ENCODE assay signal across 1 cellular context in the genomic region with DNA sequence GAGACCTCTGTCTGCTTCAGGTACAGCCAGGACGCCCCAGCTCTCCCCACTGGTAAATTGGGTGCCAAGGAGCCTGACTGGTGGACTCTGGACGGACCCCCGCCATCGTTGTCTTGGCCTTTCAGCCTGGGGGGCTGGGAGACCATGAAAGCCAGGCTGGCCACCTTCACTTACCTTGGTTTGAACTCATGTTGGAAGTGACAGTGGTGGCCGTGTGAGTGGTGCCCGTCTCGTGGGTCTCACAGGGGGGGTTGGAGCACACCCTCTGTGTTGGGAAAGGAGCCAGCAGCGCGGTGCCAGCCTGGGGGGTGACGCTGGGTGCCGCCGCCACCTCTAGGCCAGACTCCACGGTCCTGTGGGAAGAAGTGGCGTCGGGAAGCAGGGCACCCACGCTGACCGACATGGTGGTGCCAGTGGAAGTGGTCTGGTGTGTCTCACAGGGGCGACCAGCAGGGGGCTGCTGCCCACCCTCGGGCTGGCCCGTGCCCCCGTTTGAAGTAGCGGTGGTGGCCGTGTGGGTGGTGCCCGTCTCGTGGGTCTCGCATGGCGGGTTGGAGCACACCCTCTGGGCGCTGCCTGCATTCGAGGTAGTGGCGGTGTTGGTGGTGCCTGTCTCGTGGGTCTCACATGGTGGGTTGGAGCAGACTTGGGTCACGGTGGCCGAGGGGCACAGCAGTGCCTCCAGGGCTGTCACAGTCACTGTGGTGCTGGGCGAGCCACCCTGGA.
A peak's percentile ranks its signal among the peaks of the same experiment; 100 is the strongest.
TF ChIP-seq lines count a peak whose summit lies in the region.

No MANE protein-coding gene starts in this region.

TF ChIP-seq in K562, 482 proteins besides CTCF, POLR2A, EP300 and RAD21:
- peak; percentile 42 for TF ChIP-seq RBM22 (IDR thresholded peaks at IDR 0.05; ENCODE audit: low read depth, low read length, poor library complexity, severe bottlenecking)
- no peak for TF ChIP-seq STAG1 (CRISPR knock-in tag; IDR thresholded peaks at IDR 0.05; ENCODE audit: borderline replicate concordance)
- peak; percentile 82 for TF ChIP-seq HNRNPL (IDR thresholded peaks at IDR 0.05; ENCODE audit: low read depth, low read length)
- TF ChIP-seq POLR2G (IDR thresholded peaks at IDR 0.05; ENCODE audit: low read depth, low read length) = peak; percentile 14; the same call in 1 of the 2 replicates
